Comparison of ENCODE assay signal across 15 cellular contexts in genomic region chr7:91396-92158, GRCh38.
"Had no signal": no experiment of that assay in that cellular context is flagged by ENCODE, and none has a peak within 500 bp of the region (broad histone marks: within the 10 kb centered on the region; RNA-seq: fewer than 3 reads in every experiment).

No MANE protein-coding gene starts in this region.

- H3K4me3 Mint-ChIP-seq: activated T-helper 17 cell treated with anti-CD3 and anti-CD28 coated beads, Interleukin-2, amount 50 U/mL, for 72 hours; naive B cell had no signal

- H3K9me3 Mint-ChIP-seq: activated T-helper 17 cell treated with anti-CD3 and anti-CD28 coated beads, Interleukin-2, amount 50 U/mL, for 72 hours had no signal

- ATAC-seq: activated T-helper 17 cell treated with anti-CD3 and anti-CD28 coated beads, Interleukin-2, amount 50 U/mL, for 72 hours; esophagus mucosa had no signal

- H3K27me3 ChIP-seq: ascending aorta, dorsolateral prefrontal cortex, neutrophil, tibial artery had no signal

- H3K4me3 ChIP-seq: ascending aorta, dorsolateral prefrontal cortex, tibial artery had no signal

- H3K79me2 ChIP-seq: parathyroid adenoma had no signal

- H3K4me1 ChIP-seq: parathyroid adenoma had no signal

- H3K27ac Mint-ChIP-seq: activated T-helper 17 cell treated with anti-CD3 and anti-CD28 coated beads, Interleukin-2, amount 50 U/mL, for 72 hours had no signal

- H3K9ac ChIP-seq: parathyroid adenoma had no signal

- DNase-seq: activated CD4-positive, alpha-beta T cell treated with anti-CD3 and anti-CD28 coated beads, Interleukin-2, amount 50 U/mL, for 48 hours; activated naive CD4-positive, alpha-beta T cell treated with Interleukin-2 at 50 U/mL for 16 hours; naive B cell; small intestine; stimulated activated CD4-positive, alpha-beta T cell treated with anti-CD3 and anti-CD28 coated beads, Interleukin-4, amount 100 ng/mL, for 24 hours; stimulated activated naive CD4-positive, alpha-beta T cell; T-helper 1 cell; T1000; tibial artery had no signal

- H3K36me3 ChIP-seq: ascending aorta, neutrophil, tibial artery had no signal

- H2AFZ ChIP-seq: parathyroid adenoma had no signal

- H3K27ac ChIP-seq: ascending aorta, dorsolateral prefrontal cortex, neutrophil, parathyroid adenoma, tibial artery had no signal

- H3K9me3 ChIP-seq: ascending aorta, neutrophil, tibial artery had no signal

- H3K36me3 Mint-ChIP-seq: naive B cell had no signal
